ENCODE assay signal across 8 cellular contexts in genomic region chr17:37220609-37220953, GRCh38.
DNase-seq lines count a peak whose midpoint lies in the region; ATAC-seq and TF ChIP-seq lines count a peak whose summit lies in the region.

No MANE protein-coding gene starts in this region.

- H3K27ac Mint-ChIP-seq in effector memory CD8-positive, alpha-beta T cell = no peak overlapping the region

- H4K8ac ChIP-seq in trophoblast cell (ENCODE audit: low read depth, low read length) = no peak overlapping the region

- H3K9me3 ChIP-seq in trophoblast cell (ENCODE audit: insufficient read depth, low read depth, low read length) = no peaks in the 10 kb centered on the region
- no peaks in the 10 kb centered on the region for H3K9me3 ChIP-seq in suprapubic skin

- H3K18ac ChIP-seq in trophoblast cell (ENCODE audit: low read length) = no peak overlapping the region

- WGBS in trophoblast cell (ENCODE audit: extremely low coverage, insufficient coverage, insufficient read length) = no CpG with 5 or more reads among the region's 1 CpG
- 19% methylated on average over 1 of the region's 1 CpG for WGBS in suprapubic skin

- H3K36me3 ChIP-seq in trophoblast cell (ENCODE audit: control insufficient read depth in 1 of 2, insufficient read depth in 2 of 2, low read length in 2 of 2) = peaks cover 3 to 9% of the 10 kb centered on the region in 2 experiments
- peaks cover 49% of the 10 kb centered on the region for H3K36me3 ChIP-seq in suprapubic skin

- H2BK12ac ChIP-seq in trophoblast cell (ENCODE audit: low read length) = no peak overlapping the region

- no peak overlapping the region for H4K12ac ChIP-seq in trophoblast cell (ENCODE audit: low read depth, low read length)

- H3K4me3 ChIP-seq in AG04449 (ENCODE audit: low read depth, low read length) (no peak overlapping the region), GM12864 (ENCODE audit: low read depth, low read length) (no peak overlapping the region), trophoblast cell (ENCODE audit: low read depth, low read length) (no peak overlapping the region), suprapubic skin (no peak overlapping the region)

- H2BK120ac ChIP-seq in trophoblast cell (ENCODE audit: insufficient read depth, low read length, poor library complexity) = no peak overlapping the region

- peaks cover 7% of the 10 kb centered on the region for H3K36me3 Mint-ChIP-seq in effector memory CD8-positive, alpha-beta T cell (ENCODE audit: insufficient read depth)

- H3K27me3 ChIP-seq in trophoblast cell (ENCODE audit: insufficient read depth, low read length) (no peaks in the 10 kb centered on the region), suprapubic skin (no peaks in the 10 kb centered on the region)

- H3K9me3 Mint-ChIP-seq in effector memory CD8-positive, alpha-beta T cell = no peaks in the 10 kb centered on the region

- no peak overlapping the region for H2AFZ ChIP-seq in trophoblast cell (ENCODE audit: insufficient read depth, low read length, poor library complexity)

- H3K27ac ChIP-seq in trophoblast cell (ENCODE audit: low read depth, low read length) (no peak overlapping the region), suprapubic skin (no peak overlapping the region)

- no peak for TF ChIP-seq POLR2A in suprapubic skin (IDR thresholded peaks at IDR 0.05)

- no peaks in the 10 kb centered on the region for H3K27me3 Mint-ChIP-seq in effector memory CD8-positive, alpha-beta T cell

- no peaks in the 10 kb centered on the region for H3K4me1 Mint-ChIP-seq in effector memory CD8-positive, alpha-beta T cell (ENCODE audit: low read depth in 2 of 2)

- peak; percentile 69 for TF ChIP-seq CTCF in AG04449 (IDR thresholded peaks at IDR 0.05; ENCODE audit: insufficient read depth, low read length, missing control alignments)
- peak; percentile 51 for TF ChIP-seq CTCF in GM12864 (IDR thresholded peaks at IDR 0.05; ENCODE audit: low read depth, low read length, missing control alignments)
- TF ChIP-seq CTCF in suprapubic skin (IDR thresholded peaks at IDR 0.05) = peak in 1 of 2 donors; percentile 18

- TF ChIP-seq EP300 in suprapubic skin (IDR thresholded peaks at IDR 0.05) = no peak

- H3K79me1 ChIP-seq in trophoblast cell (ENCODE audit: low read length) = no peaks in the 10 kb centered on the region

- H3K14ac ChIP-seq in trophoblast cell (ENCODE audit: low read length) = no peak overlapping the region

- H2BK5ac ChIP-seq in trophoblast cell (ENCODE audit: low read depth, low read length, poor library complexity) = no peak overlapping the region

- H3K4me1 ChIP-seq in trophoblast cell (ENCODE audit: control insufficient read depth in 1 of 2, insufficient read depth in 2 of 2, low read length in 2 of 2) (no peaks in the 10 kb centered on the region), suprapubic skin (no peaks in the 10 kb centered on the region)

- H4K91ac ChIP-seq in trophoblast cell (ENCODE audit: low read depth, low read length) = no peak overlapping the region

- no peaks in the 10 kb centered on the region for H3K79me2 ChIP-seq in trophoblast cell (ENCODE audit: control insufficient read depth, insufficient read depth, low read length, poor library complexity)

- POLR2A ChIA-PET in AG04449 (lab: Yijun Ruan, JAX) = no interaction called here

- DNase-seq in AG04449 (ENCODE audit: low read depth, low spot score) = no peak
- DNase-seq in GM12864 (ENCODE audit: low read depth) = no peak
- DNase-seq in OCI-M1 (lab: John Stamatoyannopoulos, UW) = peak; percentile 47
- DNase-seq in effector memory CD8-positive, alpha-beta T cell = peak; percentile 13 to 28 (median 21)
- DNase-seq in trophoblast cell = peak; percentile 18 to 60
- DNase-seq in suprapubic skin (ENCODE audit: low spot score in 2 of 2) = no peak
- no peak for DNase-seq in T-helper 9 cell

- H3K23ac ChIP-seq in trophoblast cell (ENCODE audit: low read length) = no peak overlapping the region

- H3K4me3 Mint-ChIP-seq in effector memory CD8-positive, alpha-beta T cell = no peak overlapping the region

- H2AK5ac ChIP-seq in trophoblast cell (ENCODE audit: low read length) = no peak overlapping the region

- no peak for ATAC-seq in effector memory CD8-positive, alpha-beta T cell (replicated peaks)
- ATAC-seq in HG02885 (IDR thresholded peaks at IDR 0.05; ENCODE audit: poor library complexity, unreplicated experiment) = no peak

- CTCF ChIA-PET in AG04449 (lab: Yijun Ruan, JAX) = no interaction called here

- H3K4me2 ChIP-seq in trophoblast cell (ENCODE audit: low read length) = no peak overlapping the region

- no peak overlapping the region for H3K4ac ChIP-seq in trophoblast cell (ENCODE audit: low read depth, low read length)

- H3K9ac ChIP-seq in trophoblast cell (ENCODE audit: low read length) = no peak overlapping the region

Comparison
In these comparisons a context has a peak if more than half of its experiments do, and no peak if none do; other contexts are left out.
1. DNase-seq: peak in OCI-M1 (single experiment), effector memory CD8-positive, alpha-beta T cell (3 of 3) and trophoblast cell (2 of 2); none in AG04449 (single experiment), GM12864 (single experiment), suprapubic skin (0 of 2) and T-helper 9 cell (single experiment).